In the genomic region with DNA sequence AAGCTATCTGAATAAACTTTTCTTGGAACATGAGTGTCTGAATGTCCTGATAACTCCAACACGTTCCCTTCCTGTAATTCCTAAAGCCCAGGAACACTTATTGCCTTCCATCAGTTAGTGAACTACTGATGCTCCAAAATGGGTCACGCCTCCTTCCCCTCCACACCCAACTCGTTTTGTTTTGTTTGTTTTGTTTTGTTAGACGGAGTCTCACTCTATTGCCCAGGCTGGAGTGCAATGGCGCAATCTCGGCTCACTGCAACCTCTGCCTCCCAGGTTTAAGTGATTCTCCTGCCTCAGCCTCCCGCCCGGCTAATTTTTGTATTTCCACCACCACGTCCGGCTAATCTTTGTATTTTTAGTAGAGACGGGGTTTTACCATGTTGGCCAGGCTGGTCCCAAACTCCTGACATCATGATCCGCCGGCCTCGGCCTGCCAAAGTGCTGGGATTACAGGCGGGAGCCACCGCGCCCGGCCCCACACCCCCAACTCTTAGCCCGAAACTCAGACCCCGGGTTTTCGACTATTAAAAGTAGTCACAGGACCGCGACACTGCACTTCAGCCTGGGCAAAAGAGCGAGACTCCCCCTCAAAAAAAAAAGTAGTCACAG, we compare ENCODE assay signal across 8 cellular contexts. TPM values are rescaled to one million over a fixed set of nuclear protein-coding genes. Genes with fewer than 3 reads are reported as not detected.
DNase-seq lines count a peak whose midpoint lies in the region; ATAC-seq and TF ChIP-seq lines count a peak whose summit lies in the region.

No MANE protein-coding gene starts in this region.

- no peak overlapping the region for H3K4me3 Mint-ChIP-seq in activated CD8-positive, alpha-beta T cell treated with anti-CD3 and anti-CD28 coated beads for 36 hours

- TF ChIP-seq POLR2A in tibial nerve (IDR thresholded peaks at IDR 0.05): no peak

- POLR2A ChIA-PET in activated CD8-positive, alpha-beta T cell treated with anti-CD3 and anti-CD28 coated beads for 36 hours (lab: Charles Lee): interaction anchor here (1.4 kb wide), 2 partner anchors 25 to 55 kb away, joined by 3 to 6 read pairs; a partner anchor contains a TSS

- 3% methylated on average over 23 to 24 of the region's 24 CpGs for WGBS in tibial nerve, 2 donors

- H3K4me1 ChIP-seq in iPS-18a (ENCODE audit: control insufficient read depth, low read depth, low read length) (peaks cover 7% of the 10 kb centered on the region), tibial nerve (peaks cover 0 to 47% (median 10%) of the 10 kb centered on the region in 4 donors)

- no peaks in the 10 kb centered on the region for H3K36me3 Mint-ChIP-seq in activated CD8-positive, alpha-beta T cell treated with anti-CD3 and anti-CD28 coated beads for 36 hours (ENCODE audit: low read depth)

- H3K9ac ChIP-seq in iPS-18a (ENCODE audit: low read length): peak overlapping the region; percentile 84

- H3K27me3 Mint-ChIP-seq in activated CD8-positive, alpha-beta T cell treated with anti-CD3 and anti-CD28 coated beads for 36 hours: no peaks in the 10 kb centered on the region

- H3K27me3 ChIP-seq in iPS-18a (ENCODE audit: control insufficient read depth, insufficient read depth, low read length) (no peaks in the 10 kb centered on the region), tibial nerve (no peaks in the 10 kb centered on the region)

- TF ChIP-seq EP300 in tibial nerve (IDR thresholded peaks at IDR 0.05): no peak

- ATAC-seq in HG02938 (IDR thresholded peaks at IDR 0.05; ENCODE audit: unreplicated experiment): peak; percentile 20
- ATAC-seq in activated CD8-positive, alpha-beta T cell treated with anti-CD3 and anti-CD28 coated beads for 36 hours: peak; percentile 9

- H3K4me3 ChIP-seq in GM08714 (ENCODE audit: low read length): peak overlapping the region; percentile 79
- peak overlapping the region; percentile 90 for H3K4me3 ChIP-seq in iPS-18a (ENCODE audit: low read length)
- H3K4me3 ChIP-seq in tibial nerve: peak overlapping the region; percentile 56 to 98 (median 87)

- no peak for TF ChIP-seq CTCF in activated CD8-positive, alpha-beta T cell treated with anti-CD3 and anti-CD28 coated beads for 36 hours (IDR thresholded peaks at IDR 0.05)
- no peak for TF ChIP-seq CTCF in tibial nerve (IDR thresholded peaks at IDR 0.05)

- H3K4me1 Mint-ChIP-seq in activated CD8-positive, alpha-beta T cell treated with anti-CD3 and anti-CD28 coated beads for 36 hours (ENCODE audit: low read depth): peaks cover 6% of the 10 kb centered on the region

- H3K36me3 ChIP-seq in iPS-18a (ENCODE audit: control insufficient read depth, low read depth, low read length) (no peaks in the 10 kb centered on the region), tibial nerve (no peaks in the 10 kb centered on the region)

- no peaks in the 10 kb centered on the region for H3K9me3 Mint-ChIP-seq in activated CD8-positive, alpha-beta T cell treated with anti-CD3 and anti-CD28 coated beads for 36 hours

- no peaks in the 10 kb centered on the region for H3K9me3 ChIP-seq in iPS-18a (ENCODE audit: control insufficient read depth, low read depth, low read length)
- no peaks in the 10 kb centered on the region for H3K9me3 ChIP-seq in tibial nerve

- H3K27ac Mint-ChIP-seq in activated CD8-positive, alpha-beta T cell treated with anti-CD3 and anti-CD28 coated beads for 36 hours: no peak overlapping the region

- intact Hi-C loops in activated CD8-positive, alpha-beta T cell treated with anti-CD3 and anti-CD28 coated beads for 36 hours (cut with micrococcal nuclease): loop anchor here (10.0 kb wide), 1 partner anchor 51 kb away; no protein-coding TSS in a partner anchor

- peak; percentile 6 for DNase-seq in activated CD8-positive, alpha-beta T cell treated with anti-CD3 and anti-CD28 coated beads for 36 hours
- DNase-seq in tibial nerve (ENCODE audit: low spot score in 2 of 2) (no peak), globus pallidus (ENCODE audit: low spot score) (no peak), mesenteric fat pad (ENCODE audit: low spot score) (no peak), Ammon's horn (ENCODE audit: low spot score) (no peak)

- H3K27ac ChIP-seq in iPS-18a (ENCODE audit: low read length): peak overlapping the region; percentile 6
- H3K27ac ChIP-seq in tibial nerve: peak overlapping the region in 3 of 4 donors; percentile 78 to 90 (median 85)

- CTCF ChIA-PET in activated CD8-positive, alpha-beta T cell treated with anti-CD3 and anti-CD28 coated beads for 36 hours (lab: Charles Lee): interaction anchor here (0.9 kb wide), 1 partner anchor 573 kb away, joined by 3 read pairs; no protein-coding TSS in a partner anchor

RNA-seq across cellular contexts. Expression of a gene that starts 0.8 kb away (rescaled TPM):
- total RNA-seq in activated CD8-positive, alpha-beta T cell treated with anti-CD3 and anti-CD28 coated beads for 36 hours: 10 to 100 TPM; 11.1 to 12.7 TPM
- total RNA-seq in tibial nerve (1 to 10 TPM; 7.5 to 8.7 (median 8.0) TPM), mesenteric fat pad (13.6 TPM)

RNA-seq across cellular contexts. Expression of a gene that starts 25.1 kb away (rescaled TPM):
- total RNA-seq in activated CD8-positive, alpha-beta T cell treated with anti-CD3 and anti-CD28 coated beads for 36 hours: 10 to 100 TPM; 28.1 to 32.2 TPM
- total RNA-seq in tibial nerve (10 to 100 TPM; 16.5 to 44.4 (median 29.6) TPM), mesenteric fat pad (34.8 TPM)
